ENCODE assay signal across 15 cellular contexts in the genomic region with DNA sequence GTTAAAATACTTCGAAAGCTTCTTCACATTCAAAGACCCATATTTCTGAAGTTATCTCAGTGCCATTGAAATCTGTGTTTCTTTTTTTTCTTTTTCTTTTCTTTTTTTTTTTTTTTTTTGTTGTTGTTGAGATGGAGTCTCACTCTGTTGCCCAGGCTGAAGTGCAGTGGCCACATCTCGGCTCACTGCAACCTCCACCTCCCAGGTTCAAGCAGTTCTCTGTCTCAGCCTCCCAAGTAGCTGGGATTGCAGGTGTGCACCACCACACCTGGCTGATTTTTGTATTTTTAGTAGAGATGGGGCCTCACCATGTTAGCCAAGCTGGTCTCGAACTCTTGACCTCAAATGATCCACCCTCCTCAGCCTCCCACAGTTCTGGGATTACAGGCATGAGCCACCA. TPM values are rescaled to one million over a fixed set of nuclear protein-coding genes. Genes with fewer than 3 reads are reported as not detected.
"Had no signal": no experiment of that assay in that cellular context is flagged by ENCODE, and none has a peak within 500 bp of the region (broad histone marks: within the 10 kb centered on the region; RNA-seq: fewer than 3 reads in every experiment).

No MANE protein-coding gene starts in this region.

RNA-seq across cellular contexts. Expression of gene CIBAR2, which starts 58.0 kb away (rescaled TPM):
- total RNA-seq: activated B cell treated with CpG ODN at 0.5 μM for 24 hours; activated CD4-positive, alpha-beta T cell treated with anti-CD3 and anti-CD28 coated beads for 36 hours; ascending aorta; endothelial cell of umbilical vein; esophagus mucosa; gastrocnemius medialis; lower leg skin; mesenteric fat pad; mucosa of gallbladder; pancreas; pulmonary artery endothelial cell; right cardiac atrium; skeletal muscle tissue; ureter had no signal
- polyA plus RNA-seq: adipose tissue had no signal
